7 cellular contexts compared by ENCODE assay signal in genomic region chrX:113728937-113729336, GRCh38.
"Had no signal": no experiment of that assay in that cellular context is flagged by ENCODE, and none has a peak within 500 bp of the region (broad histone marks: within the 10 kb centered on the region; RNA-seq: fewer than 3 reads in every experiment).

No MANE protein-coding gene starts in this region.

- H3K4me1 Mint-ChIP-seq: GM23338, H9 had no signal

- H3K4me3 Mint-ChIP-seq: GM23338, H9 had no signal

- ATAC-seq: GM23338, K562 had no signal

- H3K27ac Mint-ChIP-seq: GM23338, H9 had no signal

- DNase-seq: H9, HCEC 1CT, IMR-90, Karpas-422, KG1 had no signal
